ENCODE assay signal across 18 cellular contexts in the genomic region with DNA sequence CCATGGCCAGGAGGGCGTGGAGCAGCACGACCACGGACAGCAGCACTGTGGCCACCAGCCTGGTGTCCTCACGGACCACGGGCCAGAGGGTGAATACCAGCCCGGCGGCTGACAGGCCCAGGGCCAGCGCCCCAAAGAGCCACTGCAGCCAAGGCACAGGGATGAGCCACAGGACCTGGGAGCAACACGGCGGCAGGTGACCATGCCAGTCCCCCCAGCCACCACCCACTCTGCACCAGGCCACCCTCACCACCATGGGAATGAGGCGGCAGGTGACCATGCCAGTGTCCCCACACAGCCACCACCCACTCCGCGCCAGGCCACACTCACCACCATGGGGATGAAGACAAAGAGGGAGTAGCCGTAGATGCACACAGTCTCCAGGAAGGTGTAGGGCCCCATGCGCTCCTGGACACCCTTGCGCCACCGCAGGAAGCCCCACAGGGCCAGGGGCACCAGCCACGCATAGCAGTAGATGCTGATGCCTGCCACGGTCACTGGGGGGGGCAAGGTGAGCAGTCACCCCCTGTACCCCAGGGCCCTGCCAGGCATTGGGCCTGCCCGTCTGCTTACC. TPM values are rescaled to one million over a fixed set of nuclear protein-coding genes. Genes with fewer than 3 reads are reported as not detected.
DNase-seq lines count a peak whose midpoint lies in the region; ATAC-seq, FAIRE-seq and TF ChIP-seq lines count a peak whose summit lies in the region.
"Had no signal": no experiment of that assay in that cellular context is flagged by ENCODE, and none has a peak within 500 bp of the region (broad histone marks: within the 10 kb centered on the region; RNA-seq: fewer than 3 reads in every experiment).

No MANE protein-coding gene starts in this region.

- CTCF ChIA-PET in HepG2 (lab: Yijun Ruan, JAX; ENCODE audit: low intra/inter-chr PET ratio, low total read pairs) = no interaction called here

- POLR2A ChIA-PET in HepG2 (lab: Yijun Ruan, JAX) = no interaction called here

- TF ChIP-seq RAD21 in HepG2 (CRISPR knock-in tag; IDR thresholded peaks at IDR 0.05) = no peak

- FAIRE-seq in HepG2 (lab: Jason Lieb, UNC) = no peak
- FAIRE-seq: RCC 7860 had no signal

- peaks cover 10% of the 10 kb centered on the region for H3K79me2 ChIP-seq in HepG2 (ENCODE audit: insufficient read depth, low read length)

- intact Hi-C loops in Right ventricle myocardium inferior (cut with DNase I) (no loop called here), left cardiac atrium (cut with DNase I) (loop anchor here in 1 of 2 donors (10.0 kb wide), 1 partner anchor 49 kb away; the partner anchor contains the start of gene CARM1), HepG2 (cut with micrococcal nuclease; ENCODE audit: unreplicated experiment) (loop anchor here (10.0 kb wide), 1 partner anchor 49 kb away; the partner anchor contains the start of gene CARM1)

- DNase-seq in Right ventricle myocardium inferior (ENCODE audit: missing footprints) (peak; percentile 17), left cardiac atrium (no peak), RWPE2 (ENCODE audit: low spot score) (peak; percentile 63), HepG2 (ENCODE audit: low spot score) (no peak), SHP77 (lab: John Stamatoyannopoulos, UW) (no peak), midbrain (lab: John Stamatoyannopoulos, UW) (no peak)
- no peak for DNase-seq in stimulated activated CD4-positive, alpha-beta T cell treated with anti-CD3 and anti-CD28 coated beads, Interleukin-4, amount 100 ng/mL, for 4 hours
- DNase-seq: Calu3; CD4-positive, alpha-beta T cell; GM23248; NCI-H1417; NCI-H187 treated with DMSO at 0.1 percent for 48 hours; NCI-H2227 treated with DMSO at 0.1 percent for 48 hours; NCI-H510A treated with DMSO at 0.1 percent for 48 hours; NCI-H774; SIG-M5 had no signal

- TF ChIP-seq CTCF in RWPE2 (IDR thresholded peaks at IDR 0.05; ENCODE audit: poor library complexity, severe bottlenecking) = no peak
- TF ChIP-seq CTCF in HepG2 (CRISPR knock-in tag; IDR thresholded peaks at IDR 0.05) = no peak

- in situ Hi-C loops in HepG2 (cut with HindIII; ENCODE audit: extremely low pct_ligation_motif_present, low pct_unique_long_range_greater_than_20kb) = no loop called here

- H4K20me1 ChIP-seq in HepG2 (ENCODE audit: insufficient read depth, low read length) = no peaks in the 10 kb centered on the region

- no peaks in the 10 kb centered on the region for H3K4me1 ChIP-seq in RWPE2 (ENCODE audit: insufficient read depth, poor library complexity, severe bottlenecking)
- peaks cover 9% of the 10 kb centered on the region for H3K4me1 ChIP-seq in HepG2 (ENCODE audit: insufficient read depth, low read length)

- no peak overlapping the region for H3K4me2 ChIP-seq in HepG2 (ENCODE audit: low read depth, low read length)
- H3K4me2 ChIP-seq: KMS-11 had no signal

- WGBS in HepG2 (ENCODE audit: low lambda C conversion rate) = 95% methylated on average over 12 of the region's 20 CpGs

- H3K9me3 ChIP-seq in RWPE2 (ENCODE audit: severe bottlenecking) (no peaks in the 10 kb centered on the region), HepG2 (ENCODE audit: low read length) (no peaks in the 10 kb centered on the region)

- H3K27ac ChIP-seq in RWPE2 (ENCODE audit: poor library complexity, severe bottlenecking) (no peak overlapping the region), HepG2 (ENCODE audit: extremely low read length, insufficient read depth, low read length) (no peak overlapping the region)
- H3K27ac ChIP-seq: GM23248, KMS-11 had no signal

- TF ChIP-seq EP300 in HepG2 (IDR thresholded peaks at IDR 0.05; ENCODE audit: low read depth in 2 of 2, low read length in 2 of 2) (no peak), HepG2 (CRISPR knock-in tag; IDR thresholded peaks at IDR 0.05; ENCODE audit: borderline replicate concordance) (no peak)

- no peak overlapping the region for H3K9ac ChIP-seq in HepG2 (ENCODE audit: insufficient read depth, low read depth, low read length)
- H3K9ac ChIP-seq: GM23248, KMS-11 had no signal

- no peak; a peak in 2 of 4 replicates for TF ChIP-seq POLR2A in HepG2 (IDR thresholded peaks at IDR 0.05; ENCODE audit: insufficient read depth in 1 of 2, low read depth in 2 of 2, low read length in 2 of 2)

- H3K4me3 ChIP-seq in RWPE2 (ENCODE audit: severe bottlenecking) = no peak overlapping the region
- no peak overlapping the region for H3K4me3 ChIP-seq in HepG2 (replicated peaks in 1 of 3; ENCODE audit: insufficient read depth in 1 of 3, low read depth in 2 of 3, low read length in 3 of 3)
- H3K4me3 ChIP-seq: GM23248 had no signal

- H3K36me3 ChIP-seq in RWPE2 (ENCODE audit: low read depth) (peaks cover 37% of the 10 kb centered on the region), HepG2 (replicated peaks in 1 of 2; ENCODE audit: control insufficient read depth in 1 of 2, insufficient read depth in 2 of 2, low read length in 2 of 2) (peaks cover 29 to 38% of the 10 kb centered on the region in 2 experiments; a peak in 4 of 5 replicates)

- BruUV-seq in HepG2 (replicated peaks; lab: Mats Ljungman, UMichigan) = no TSS peak

- no peak for ATAC-seq in Right ventricle myocardium inferior
- no peak for ATAC-seq in left cardiac atrium
- ATAC-seq in RWPE2 (ENCODE audit: low read depth) = no peak
- ATAC-seq in HepG2 = no peak

- no peaks in the 10 kb centered on the region for H3K27me3 ChIP-seq in RWPE2 (ENCODE audit: insufficient read depth, poor library complexity, severe bottlenecking)
- no peaks in the 10 kb centered on the region; a peak in 1 of 5 replicates for H3K27me3 ChIP-seq in HepG2 (ENCODE audit: control insufficient read depth in 1 of 2, insufficient read depth in 2 of 2, low read length in 2 of 2)

- H2AFZ ChIP-seq in HepG2 (ENCODE audit: low read length) = no peak overlapping the region
- H2AFZ ChIP-seq: GM23248 had no signal

RNA-seq across cellular contexts. Expression of gene YIPF2, which starts 4.8 kb away (rescaled TPM):
- 15.2 TPM for total RNA-seq in Right ventricle myocardium inferior
- 10 to 100 TPM; 26.5 to 31.8 TPM for total RNA-seq in left cardiac atrium
- total RNA-seq in HepG2 (2016; rRNA removed; fragmentation: Illumina TruSeq; extraction: Trizol) = 22.7 and 37.3 TPM in 2 replicates
- total RNA-seq in HepG2 (2016; cell fraction: cytosol; rRNA removed; fragmentation: Illumina TruSeq; extraction: Trizol; ENCODE audit: low read depth) = 17.0 and 24.9 TPM in 2 replicates
- 18.1 and 40.3 TPM in 2 replicates for total RNA-seq in HepG2 (2016; cell fraction: insoluble cytoplasmic fraction; rRNA removed; fragmentation: Illumina TruSeq; extraction: Trizol)
- 33.8 and 40.6 TPM in 2 replicates for total RNA-seq in HepG2 (2016; cell fraction: membrane; rRNA removed; fragmentation: Illumina TruSeq; extraction: Trizol)
- 29.4 and 31.8 TPM in 2 replicates for total RNA-seq in HepG2 (2016; cell fraction: nucleus; rRNA removed; fragmentation: Illumina TruSeq; extraction: Trizol)
- polyA plus RNA-seq in HepG2 (2011; rRNA removed) = 53.2 and 59.7 TPM in 2 replicates
- 46.3 and 77.8 TPM in 2 replicates for polyA plus RNA-seq in HepG2 (2011; cell fraction: cytosol; rRNA removed)
- polyA plus RNA-seq in HepG2 (2011; cell fraction: nucleus; rRNA removed) = 119 and 138 TPM in 2 replicates
- 23.3 and 34.0 TPM in 2 replicates for polyA plus RNA-seq in HepG2 (2012)
- polyA plus RNA-seq in HepG2 (2016; cell fraction: cytosol; fragmentation: Illumina TruSeq; extraction: Trizol; ENCODE audit: low read depth) = 20.2 and 27.8 TPM in 2 replicates
- polyA plus RNA-seq in HepG2 (2016; cell fraction: insoluble cytoplasmic fraction; fragmentation: Illumina TruSeq; extraction: Trizol; ENCODE audit: low read depth) = 19.3 and 20.0 TPM in 2 replicates
- polyA plus RNA-seq in HepG2 (2016; cell fraction: membrane; fragmentation: Illumina TruSeq; extraction: Trizol; ENCODE audit: low read depth) = 25.6 and 30.0 TPM in 2 replicates
- polyA plus RNA-seq in HepG2 (2016; cell fraction: nucleus; fragmentation: Illumina TruSeq; extraction: Trizol; ENCODE audit: insufficient read depth, low read depth) = 55.7 and 57.0 TPM in 2 replicates
- 50.6 and 120 TPM in 2 replicates for polyA minus RNA-seq in HepG2 (2011; rRNA and poly(A)+ RNA removed; ENCODE audit: low replicate concordance)
- 34.1 and 39.4 TPM in 2 replicates for polyA minus RNA-seq in HepG2 (2011; cell fraction: cytosol; rRNA and poly(A)+ RNA removed)
- 26.1 and 28.1 TPM in 2 replicates for polyA minus RNA-seq in HepG2 (2011; cell fraction: nucleus; rRNA and poly(A)+ RNA removed)

RNA-seq across cellular contexts. Expression of gene TIMM29, which starts 5.0 kb away (rescaled TPM):
- total RNA-seq in Right ventricle myocardium inferior = 15.3 TPM
- 10 to 100 TPM; 12.7 to 15.1 TPM for total RNA-seq in left cardiac atrium
- total RNA-seq in HepG2 (2016; rRNA removed; fragmentation: Illumina TruSeq; extraction: Trizol) = 25.6 and 33.8 TPM in 2 replicates
- total RNA-seq in HepG2 (2016; cell fraction: cytosol; rRNA removed; fragmentation: Illumina TruSeq; extraction: Trizol; ENCODE audit: low read depth) = 5.7 and 6.8 TPM in 2 replicates
- total RNA-seq in HepG2 (2016; cell fraction: insoluble cytoplasmic fraction; rRNA removed; fragmentation: Illumina TruSeq; extraction: Trizol) = 21.9 and 35.0 TPM in 2 replicates
- 17.3 and 19.4 TPM in 2 replicates for total RNA-seq in HepG2 (2016; cell fraction: membrane; rRNA removed; fragmentation: Illumina TruSeq; extraction: Trizol)
- total RNA-seq in HepG2 (2016; cell fraction: nucleus; rRNA removed; fragmentation: Illumina TruSeq; extraction: Trizol) = 14.3 and 19.7 TPM in 2 replicates
- 7.0 and 7.1 TPM in 2 replicates for polyA plus RNA-seq in HepG2 (2011; rRNA removed)
- 6.4 and 7.7 TPM in 2 replicates for polyA plus RNA-seq in HepG2 (2011; cell fraction: cytosol; rRNA removed)
- 6.8 and 6.9 TPM in 2 replicates for polyA plus RNA-seq in HepG2 (2011; cell fraction: nucleus; rRNA removed)
- polyA plus RNA-seq in HepG2 (2012) = 11.2 and 12.5 TPM in 2 replicates
- polyA plus RNA-seq in HepG2 (2016; cell fraction: cytosol; fragmentation: Illumina TruSeq; extraction: Trizol; ENCODE audit: low read depth) = 4.1 and 4.4 TPM in 2 replicates
- polyA plus RNA-seq in HepG2 (2016; cell fraction: insoluble cytoplasmic fraction; fragmentation: Illumina TruSeq; extraction: Trizol; ENCODE audit: low read depth) = 17.0 and 19.4 TPM in 2 replicates
- polyA plus RNA-seq in HepG2 (2016; cell fraction: membrane; fragmentation: Illumina TruSeq; extraction: Trizol; ENCODE audit: low read depth) = 9.5 and 10.3 TPM in 2 replicates
- polyA plus RNA-seq in HepG2 (2016; cell fraction: nucleus; fragmentation: Illumina TruSeq; extraction: Trizol; ENCODE audit: insufficient read depth, low read depth) = 18.8 and 25.6 TPM in 2 replicates
- polyA minus RNA-seq in HepG2 (2011; rRNA and poly(A)+ RNA removed; ENCODE audit: low replicate concordance) = 7.1 and 11.2 TPM in 2 replicates
- polyA minus RNA-seq in HepG2 (2011; cell fraction: cytosol; rRNA and poly(A)+ RNA removed) = 7.9 and 8.4 TPM in 2 replicates
- polyA minus RNA-seq in HepG2 (2011; cell fraction: nucleus; rRNA and poly(A)+ RNA removed) = 5.7 and 5.8 TPM in 2 replicates

RNA-seq across cellular contexts. Expression of gene SMARCA4, which starts 37.2 kb away (rescaled TPM):
- total RNA-seq in Right ventricle myocardium inferior (33.8 TPM), left cardiac atrium (10 to 100 TPM; 43.5 to 53.6 TPM), HepG2 (2016; rRNA removed; fragmentation: Illumina TruSeq; extraction: Trizol) (45.9 and 61.5 TPM in 2 replicates)
- total RNA-seq in HepG2 (2016; cell fraction: cytosol; rRNA removed; fragmentation: Illumina TruSeq; extraction: Trizol; ENCODE audit: low read depth) = 13.7 and 14.9 TPM in 2 replicates
- 46.7 and 48.0 TPM in 2 replicates for total RNA-seq in HepG2 (2016; cell fraction: insoluble cytoplasmic fraction; rRNA removed; fragmentation: Illumina TruSeq; extraction: Trizol)
- total RNA-seq in HepG2 (2016; cell fraction: membrane; rRNA removed; fragmentation: Illumina TruSeq; extraction: Trizol) = 29.6 and 31.5 TPM in 2 replicates
- total RNA-seq in HepG2 (2016; cell fraction: nucleus; rRNA removed; fragmentation: Illumina TruSeq; extraction: Trizol) = 40.2 and 49.1 TPM in 2 replicates
- 25.4 and 28.7 TPM in 2 replicates for polyA plus RNA-seq in HepG2 (2011; rRNA removed)
- polyA plus RNA-seq in HepG2 (2011; cell fraction: cytosol; rRNA removed) = 17.4 and 25.0 TPM in 2 replicates
- 76.1 and 88.8 TPM in 2 replicates for polyA plus RNA-seq in HepG2 (2011; cell fraction: nucleus; rRNA removed)
- 42.7 and 48.1 TPM in 2 replicates for polyA plus RNA-seq in HepG2 (2012)
- 7.8 and 9.0 TPM in 2 replicates for polyA plus RNA-seq in HepG2 (2016; cell fraction: cytosol; fragmentation: Illumina TruSeq; extraction: Trizol; ENCODE audit: low read depth)
- polyA plus RNA-seq in HepG2 (2016; cell fraction: insoluble cytoplasmic fraction; fragmentation: Illumina TruSeq; extraction: Trizol; ENCODE audit: low read depth) = 65.5 and 92.2 TPM in 2 replicates
- 20.1 and 25.6 TPM in 2 replicates for polyA plus RNA-seq in HepG2 (2016; cell fraction: membrane; fragmentation: Illumina TruSeq; extraction: Trizol; ENCODE audit: low read depth)
- polyA plus RNA-seq in HepG2 (2016; cell fraction: nucleus; fragmentation: Illumina TruSeq; extraction: Trizol; ENCODE audit: insufficient read depth, low read depth) = 103 and 106 TPM in 2 replicates
- polyA minus RNA-seq in HepG2 (2011; rRNA and poly(A)+ RNA removed; ENCODE audit: low replicate concordance) = 91.5 and 97.2 TPM in 2 replicates
- polyA minus RNA-seq in HepG2 (2011; cell fraction: cytosol; rRNA and poly(A)+ RNA removed) = 47.5 and 47.9 TPM in 2 replicates
- 41.6 and 43.3 TPM in 2 replicates for polyA minus RNA-seq in HepG2 (2011; cell fraction: nucleus; rRNA and poly(A)+ RNA removed)

RNA-seq across cellular contexts. Expression of gene CARM1, which starts 52.2 kb away (rescaled TPM):
- total RNA-seq in Right ventricle myocardium inferior (39.5 TPM), left cardiac atrium (10 to 100 TPM; 31.9 to 32.4 TPM), HepG2 (2016; rRNA removed; fragmentation: Illumina TruSeq; extraction: Trizol) (21.9 and 27.6 TPM in 2 replicates)
- total RNA-seq in HepG2 (2016; cell fraction: cytosol; rRNA removed; fragmentation: Illumina TruSeq; extraction: Trizol; ENCODE audit: low read depth) = 8.8 and 9.4 TPM in 2 replicates
- total RNA-seq in HepG2 (2016; cell fraction: insoluble cytoplasmic fraction; rRNA removed; fragmentation: Illumina TruSeq; extraction: Trizol) = 18.6 and 27.9 TPM in 2 replicates
- 21.1 and 24.7 TPM in 2 replicates for total RNA-seq in HepG2 (2016; cell fraction: membrane; rRNA removed; fragmentation: Illumina TruSeq; extraction: Trizol)
- 16.8 and 18.1 TPM in 2 replicates for total RNA-seq in HepG2 (2016; cell fraction: nucleus; rRNA removed; fragmentation: Illumina TruSeq; extraction: Trizol)
- polyA plus RNA-seq in HepG2 (2011; rRNA removed) = 53.0 and 55.8 TPM in 2 replicates
- polyA plus RNA-seq in HepG2 (2011; cell fraction: cytosol; rRNA removed) = 27.6 and 51.7 TPM in 2 replicates
- 83.1 and 120 TPM in 2 replicates for polyA plus RNA-seq in HepG2 (2011; cell fraction: nucleus; rRNA removed)
- 33.4 and 44.2 TPM in 2 replicates for polyA plus RNA-seq in HepG2 (2012)
- 12.8 and 12.9 TPM in 2 replicates for polyA plus RNA-seq in HepG2 (2016; cell fraction: cytosol; fragmentation: Illumina TruSeq; extraction: Trizol; ENCODE audit: low read depth)
- polyA plus RNA-seq in HepG2 (2016; cell fraction: insoluble cytoplasmic fraction; fragmentation: Illumina TruSeq; extraction: Trizol; ENCODE audit: low read depth) = 41.9 and 59.7 TPM in 2 replicates
- polyA plus RNA-seq in HepG2 (2016; cell fraction: membrane; fragmentation: Illumina TruSeq; extraction: Trizol; ENCODE audit: low read depth) = 29.0 and 31.4 TPM in 2 replicates
- polyA plus RNA-seq in HepG2 (2016; cell fraction: nucleus; fragmentation: Illumina TruSeq; extraction: Trizol; ENCODE audit: insufficient read depth, low read depth) = 54.5 and 65.3 TPM in 2 replicates
- polyA minus RNA-seq in HepG2 (2011; rRNA and poly(A)+ RNA removed; ENCODE audit: low replicate concordance) = 34.3 and 76.6 TPM in 2 replicates
- polyA minus RNA-seq in HepG2 (2011; cell fraction: cytosol; rRNA and poly(A)+ RNA removed) = 18.8 and 19.0 TPM in 2 replicates
- polyA minus RNA-seq in HepG2 (2011; cell fraction: nucleus; rRNA and poly(A)+ RNA removed) = 16.2 and 20.0 TPM in 2 replicates

Comparison
In these comparisons a context has a peak if more than half of its experiments do, and no peak if none do; other contexts are left out.
1. DNase-seq: peak in Right ventricle myocardium inferior (single experiment) and RWPE2 (single experiment); none in left cardiac atrium (single experiment), HepG2 (single experiment), stimulated activated CD4-positive, alpha-beta T cell treated with anti-CD3 and anti-CD28 coated beads, Interleukin-4, amount 100 ng/mL, for 4 hours (0 of 2), SHP77 (0 of 2) and midbrain (single experiment).